8 cellular contexts compared by ENCODE assay signal in genomic region chrX:102720237-102721168, GRCh38. TPM values are rescaled to one million over a fixed set of nuclear protein-coding genes. Genes with fewer than 3 reads are reported as not detected.
DNase-seq lines count a peak whose midpoint lies in the region; ATAC-seq, FAIRE-seq and TF ChIP-seq lines count a peak whose summit lies in the region.

Gene GPRASP3 (plus strand): TSS chrX:102720743. CDS start chrX:102748996, 28,253 bp downstream.

- no peaks in the 10 kb centered on the region for H3K9me3 ChIP-seq in muscle layer of colon (ENCODE audit: low read length)

- peak; percentile 67 for FAIRE-seq in GM18507 (lab: Jason Lieb, UNC)

- H3K4me1 ChIP-seq in muscle layer of colon (ENCODE audit: insufficient read depth, low read length): no peaks in the 10 kb centered on the region

- H3K4me3 ChIP-seq in epithelial cell of proximal tubule (ENCODE audit: low read depth, low read length): peak within 1 kb of the TSS; percentile 60
- peak within 1 kb of the TSS; percentile 21 to 77 for H3K4me3 ChIP-seq in muscle layer of colon (ENCODE audit: low read depth in 1 of 2, low read length in 2 of 2)

- peak within 1 kb of the TSS; percentile 57 for H3K9ac ChIP-seq in muscle layer of colon (ENCODE audit: low read length)

- H3K36me3 ChIP-seq in muscle layer of colon (ENCODE audit: insufficient read depth, low read length): no peaks in the 10 kb centered on the region

- no peaks in the 10 kb centered on the region for H3K27me3 ChIP-seq in muscle layer of colon (ENCODE audit: control insufficient read depth in 1 of 2, insufficient read depth in 2 of 2, low read length in 2 of 2)

- no peak for TF ChIP-seq CTCF in epithelial cell of proximal tubule (conservative IDR thresholded peaks at IDR 0.05; ENCODE audit: low read depth, low read length)

- H3K27ac ChIP-seq in muscle layer of colon (ENCODE audit: low read depth, low read length): peak within 1 kb of the TSS; percentile 32

- DNase-seq in GM18507 (ENCODE audit: extremely low spot score, insufficient read length, low read depth) (peak; percentile 28), NCI-H510A treated with DMSO at 0.1 percent for 48 hours (lab: John Stamatoyannopoulos, UW) (peak; percentile 46), activated T-cell treated with anti-CD3 and anti-CD28 coated beads for 48 hours (ENCODE audit: low read depth) (peak; percentile 60), epithelial cell of proximal tubule (ENCODE audit: low read depth) (no peak), Kasumi-1 (lab: John Stamatoyannopoulos, UW) (no peak)
- peak; percentile 35 to 40 for DNase-seq in stimulated activated CD8-positive, alpha-beta memory T cell treated with anti-CD3 and anti-CD28 coated beads, Interleukin-7, amount 100 ng/mL, for 1 hour (ENCODE audit: low read depth in 2 of 2)

- ATAC-seq in HG03064 (IDR thresholded peaks at IDR 0.05; ENCODE audit: low read depth, unreplicated experiment): peak; percentile 80

RNA-seq across cellular contexts. Expression of gene GPRASP3, which starts in this region (rescaled TPM):
- total RNA-seq in epithelial cell of proximal tubule: 1.5 and 2.0 TPM in 2 replicates

Comparison
In these comparisons a context has a peak if more than half of its experiments do, and no peak if none do; other contexts are left out.
1. DNase-seq: peak in GM18507 (single experiment), NCI-H510A treated with DMSO at 0.1 percent for 48 hours (single experiment), activated T-cell treated with anti-CD3 and anti-CD28 coated beads for 48 hours (single experiment) and stimulated activated CD8-positive, alpha-beta memory T cell treated with anti-CD3 and anti-CD28 coated beads, Interleukin-7, amount 100 ng/mL, for 1 hour (2 of 2); none in epithelial cell of proximal tubule (single experiment) and Kasumi-1 (0 of 2).